In the genomic region with DNA sequence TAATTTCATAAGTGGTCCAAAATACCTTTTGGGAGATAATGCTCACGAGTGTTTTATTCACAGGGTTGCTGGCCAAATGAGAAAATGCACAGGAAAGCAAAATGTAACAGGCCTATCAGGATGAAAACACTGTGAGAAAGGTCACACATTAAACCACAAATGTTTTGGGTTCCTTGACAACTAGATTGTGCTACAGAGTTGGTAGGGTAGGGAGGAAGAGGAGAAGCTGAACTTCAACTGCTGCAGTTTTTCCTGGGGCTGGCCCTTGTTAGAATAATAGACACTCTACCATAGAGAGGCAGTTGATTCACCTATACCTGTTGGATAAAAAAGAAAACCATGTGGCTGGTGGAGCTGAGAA, we compare ENCODE assay signal across 1 cellular context.
TF ChIP-seq lines count a peak whose summit lies in the region.

No MANE protein-coding gene starts in this region.

TF ChIP-seq in HepG2, 621 proteins besides CTCF, POLR2A, EP300 and RAD21 (continues in another document):
- TF ChIP-seq U2AF2 (IDR thresholded peaks at IDR 0.05; ENCODE audit: low read depth, low read length) (no peak), MEIS2 (CRISPR knock-in tag; IDR thresholded peaks at IDR 0.05) (no peak), SP1 (IDR thresholded peaks at IDR 0.05) (no peak), SP1 (CRISPR knock-in tag; IDR thresholded peaks at IDR 0.05) (no peak), SMAD1 (CRISPR knock-in tag; IDR thresholded peaks at IDR 0.05; ENCODE audit: borderline replicate concordance, low read depth) (no peak), ZSCAN21 (CRISPR knock-in tag; IDR thresholded peaks at IDR 0.05; ENCODE audit: borderline replicate concordance) (no peak), ZNF317 (CRISPR knock-in tag; IDR thresholded peaks at IDR 0.05) (0 out of 2 replicates have a peak, but pooled peaks have one; percentile 37), HOXA3 (CRISPR knock-in tag; IDR thresholded peaks at IDR 0.05) (no peak), NPAS2 (CRISPR knock-in tag; IDR thresholded peaks at IDR 0.05; ENCODE audit: borderline replicate concordance) (no peak), ZFP82 (CRISPR knock-in tag; IDR thresholded peaks at IDR 0.05; ENCODE audit: borderline replicate concordance) (no peak), FOXK1 (CRISPR knock-in tag; IDR thresholded peaks at IDR 0.05; ENCODE audit: borderline replicate concordance, low read depth) (peak; percentile 28; the same call in 1 of the 2 replicates), AKAP8 (CRISPR knock-in tag; IDR thresholded peaks at IDR 0.05) (no peak), CENPT (CRISPR knock-in tag; IDR thresholded peaks at IDR 0.05; ENCODE audit: low read depth) (no peak), REL (CRISPR knock-in tag; conservative IDR thresholded peaks at IDR 0.05) (no peak), ZFP1 (CRISPR knock-in tag; IDR thresholded peaks at IDR 0.05) (0 out of 2 replicates have a peak, but pooled peaks have one; percentile 59), ASH2L (IDR thresholded peaks at IDR 0.05; ENCODE audit: insufficient read length, low read depth, low read length) (no peak), CCAR2 (optimal IDR thresholded peaks at IDR 0.05; ENCODE audit: low read depth, low read length) (no peak)
- TF ChIP-seq, protein P1, sequence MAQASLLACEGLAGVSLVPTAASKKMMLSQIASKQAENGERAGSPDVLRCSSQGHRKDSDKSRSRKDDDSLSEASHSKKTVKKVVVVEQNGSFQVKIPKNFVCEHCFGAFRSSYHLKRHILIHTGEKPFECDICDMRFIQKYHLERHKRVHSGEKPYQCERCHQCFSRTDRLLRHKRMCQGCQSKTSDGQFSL (CRISPR knock-in tag; IDR thresholded peaks at IDR 0.05): no peak
- TF ChIP-seq, protein P2, sequence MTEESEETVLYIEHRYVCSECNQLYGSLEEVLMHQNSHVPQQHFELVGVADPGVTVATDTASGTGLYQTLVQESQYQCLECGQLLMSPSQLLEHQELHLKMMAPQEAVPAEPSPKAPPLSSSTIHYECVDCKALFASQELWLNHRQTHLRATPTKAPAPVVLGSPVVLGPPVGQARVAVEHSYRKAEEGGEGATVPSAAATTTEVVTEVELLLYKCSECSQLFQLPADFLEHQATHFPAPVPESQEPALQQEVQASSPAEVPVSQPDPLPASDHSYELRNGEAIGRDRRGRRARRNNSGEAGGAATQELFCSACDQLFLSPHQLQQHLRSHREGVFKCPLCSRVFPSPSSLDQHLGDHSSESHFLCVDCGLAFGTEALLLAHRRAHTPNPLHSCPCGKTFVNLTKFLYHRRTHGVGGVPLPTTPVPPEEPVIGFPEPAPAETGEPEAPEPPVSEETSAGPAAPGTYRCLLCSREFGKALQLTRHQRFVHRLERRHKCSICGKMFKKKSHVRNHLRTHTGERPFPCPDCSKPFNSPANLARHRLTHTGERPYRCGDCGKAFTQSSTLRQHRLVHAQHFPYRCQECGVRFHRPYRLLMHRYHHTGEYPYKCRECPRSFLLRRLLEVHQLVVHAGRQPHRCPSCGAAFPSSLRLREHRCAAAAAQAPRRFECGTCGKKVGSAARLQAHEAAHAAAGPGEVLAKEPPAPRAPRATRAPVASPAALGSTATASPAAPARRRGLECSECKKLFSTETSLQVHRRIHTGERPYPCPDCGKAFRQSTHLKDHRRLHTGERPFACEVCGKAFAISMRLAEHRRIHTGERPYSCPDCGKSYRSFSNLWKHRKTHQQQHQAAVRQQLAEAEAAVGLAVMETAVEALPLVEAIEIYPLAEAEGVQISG (CRISPR knock-in tag; IDR thresholded peaks at IDR 0.05): no peak
- TF ChIP-seq, protein P3, sequence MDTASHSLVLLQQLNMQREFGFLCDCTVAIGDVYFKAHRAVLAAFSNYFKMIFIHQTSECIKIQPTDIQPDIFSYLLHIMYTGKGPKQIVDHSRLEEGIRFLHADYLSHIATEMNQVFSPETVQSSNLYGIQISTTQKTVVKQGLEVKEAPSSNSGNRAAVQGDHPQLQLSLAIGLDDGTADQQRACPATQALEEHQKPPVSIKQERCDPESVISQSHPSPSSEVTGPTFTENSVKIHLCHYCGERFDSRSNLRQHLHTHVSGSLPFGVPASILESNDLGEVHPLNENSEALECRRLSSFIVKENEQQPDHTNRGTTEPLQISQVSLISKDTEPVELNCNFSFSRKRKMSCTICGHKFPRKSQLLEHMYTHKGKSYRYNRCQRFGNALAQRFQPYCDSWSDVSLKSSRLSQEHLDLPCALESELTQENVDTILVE (CRISPR knock-in tag; IDR thresholded peaks at IDR 0.05): 0 out of 2 replicates have a peak, but pooled peaks have one; percentile 65
- TF ChIP-seq, protein P4, sequence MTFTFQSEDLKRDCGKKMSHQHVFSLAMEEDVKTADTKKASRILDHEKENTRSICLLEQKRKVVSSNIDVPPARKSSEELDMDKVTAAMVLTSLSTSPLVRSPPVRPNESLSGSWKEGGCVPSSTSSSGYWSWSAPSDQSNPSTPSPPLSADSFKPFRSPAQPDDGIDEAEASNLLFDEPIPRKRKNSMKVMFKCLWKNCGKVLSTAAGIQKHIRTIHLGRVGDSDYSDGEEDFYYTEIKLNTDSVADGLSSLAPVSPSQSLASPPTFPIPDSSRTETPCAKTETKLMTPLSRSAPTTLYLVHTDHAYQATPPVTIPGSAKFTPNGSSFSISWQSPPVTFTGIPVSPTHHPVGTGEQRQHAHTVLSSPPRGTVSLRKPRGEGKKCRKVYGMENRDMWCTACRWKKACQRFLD (CRISPR knock-in tag; IDR thresholded peaks at IDR 0.05; ENCODE audit: borderline replicate concordance): no peak
- TF ChIP-seq, protein P5, sequence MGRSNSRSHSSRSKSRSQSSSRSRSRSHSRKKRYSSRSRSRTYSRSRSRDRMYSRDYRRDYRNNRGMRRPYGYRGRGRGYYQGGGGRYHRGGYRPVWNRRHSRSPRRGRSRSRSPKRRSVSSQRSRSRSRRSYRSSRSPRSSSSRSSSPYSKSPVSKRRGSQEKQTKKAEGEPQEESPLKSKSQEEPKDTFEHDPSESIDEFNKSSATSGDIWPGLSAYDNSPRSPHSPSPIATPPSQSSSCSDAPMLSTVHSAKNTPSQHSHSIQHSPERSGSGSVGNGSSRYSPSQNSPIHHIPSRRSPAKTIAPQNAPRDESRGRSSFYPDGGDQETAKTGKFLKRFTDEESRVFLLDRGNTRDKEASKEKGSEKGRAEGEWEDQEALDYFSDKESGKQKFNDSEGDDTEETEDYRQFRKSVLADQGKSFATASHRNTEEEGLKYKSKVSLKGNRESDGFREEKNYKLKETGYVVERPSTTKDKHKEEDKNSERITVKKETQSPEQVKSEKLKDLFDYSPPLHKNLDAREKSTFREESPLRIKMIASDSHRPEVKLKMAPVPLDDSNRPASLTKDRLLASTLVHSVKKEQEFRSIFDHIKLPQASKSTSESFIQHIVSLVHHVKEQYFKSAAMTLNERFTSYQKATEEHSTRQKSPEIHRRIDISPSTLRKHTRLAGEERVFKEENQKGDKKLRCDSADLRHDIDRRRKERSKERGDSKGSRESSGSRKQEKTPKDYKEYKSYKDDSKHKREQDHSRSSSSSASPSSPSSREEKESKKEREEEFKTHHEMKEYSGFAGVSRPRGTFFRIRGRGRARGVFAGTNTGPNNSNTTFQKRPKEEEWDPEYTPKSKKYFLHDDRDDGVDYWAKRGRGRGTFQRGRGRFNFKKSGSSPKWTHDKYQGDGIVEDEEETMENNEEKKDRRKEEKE (IDR thresholded peaks at IDR 0.05): no peak
- TF ChIP-seq, protein P6, sequence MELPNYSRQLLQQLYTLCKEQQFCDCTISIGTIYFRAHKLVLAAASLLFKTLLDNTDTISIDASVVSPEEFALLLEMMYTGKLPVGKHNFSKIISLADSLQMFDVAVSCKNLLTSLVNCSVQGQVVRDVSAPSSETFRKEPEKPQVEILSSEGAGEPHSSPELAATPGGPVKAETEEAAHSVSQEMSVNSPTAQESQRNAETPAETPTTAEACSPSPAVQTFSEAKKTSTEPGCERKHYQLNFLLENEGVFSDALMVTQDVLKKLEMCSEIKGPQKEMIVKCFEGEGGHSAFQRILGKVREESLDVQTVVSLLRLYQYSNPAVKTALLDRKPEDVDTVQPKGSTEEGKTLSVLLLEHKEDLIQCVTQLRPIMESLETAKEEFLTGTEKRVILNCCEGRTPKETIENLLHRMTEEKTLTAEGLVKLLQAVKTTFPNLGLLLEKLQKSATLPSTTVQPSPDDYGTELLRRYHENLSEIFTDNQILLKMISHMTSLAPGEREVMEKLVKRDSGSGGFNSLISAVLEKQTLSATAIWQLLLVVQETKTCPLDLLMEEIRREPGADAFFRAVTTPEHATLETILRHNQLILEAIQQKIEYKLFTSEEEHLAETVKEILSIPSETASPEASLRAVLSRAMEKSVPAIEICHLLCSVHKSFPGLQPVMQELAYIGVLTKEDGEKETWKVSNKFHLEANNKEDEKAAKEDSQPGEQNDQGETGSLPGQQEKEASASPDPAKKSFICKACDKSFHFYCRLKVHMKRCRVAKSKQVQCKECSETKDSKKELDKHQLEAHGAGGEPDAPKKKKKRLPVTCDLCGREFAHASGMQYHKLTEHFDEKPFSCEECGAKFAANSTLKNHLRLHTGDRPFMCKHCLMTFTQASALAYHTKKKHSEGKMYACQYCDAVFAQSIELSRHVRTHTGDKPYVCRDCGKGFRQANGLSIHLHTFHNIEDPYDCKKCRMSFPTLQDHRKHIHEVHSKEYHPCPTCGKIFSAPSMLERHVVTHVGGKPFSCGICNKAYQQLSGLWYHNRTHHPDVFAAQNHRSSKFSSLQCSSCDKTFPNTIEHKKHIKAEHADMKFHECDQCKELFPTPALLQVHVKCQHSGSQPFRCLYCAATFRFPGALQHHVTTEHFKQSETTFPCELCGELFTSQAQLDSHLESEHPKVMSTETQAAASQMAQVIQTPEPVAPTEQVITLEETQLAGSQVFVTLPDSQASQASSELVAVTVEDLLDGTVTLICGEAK (IDR thresholded peaks at IDR 0.05): no peak
- TF ChIP-seq, protein P6 (CRISPR knock-in tag; IDR thresholded peaks at IDR 0.05): no peak
- TF ChIP-seq, protein P7, sequence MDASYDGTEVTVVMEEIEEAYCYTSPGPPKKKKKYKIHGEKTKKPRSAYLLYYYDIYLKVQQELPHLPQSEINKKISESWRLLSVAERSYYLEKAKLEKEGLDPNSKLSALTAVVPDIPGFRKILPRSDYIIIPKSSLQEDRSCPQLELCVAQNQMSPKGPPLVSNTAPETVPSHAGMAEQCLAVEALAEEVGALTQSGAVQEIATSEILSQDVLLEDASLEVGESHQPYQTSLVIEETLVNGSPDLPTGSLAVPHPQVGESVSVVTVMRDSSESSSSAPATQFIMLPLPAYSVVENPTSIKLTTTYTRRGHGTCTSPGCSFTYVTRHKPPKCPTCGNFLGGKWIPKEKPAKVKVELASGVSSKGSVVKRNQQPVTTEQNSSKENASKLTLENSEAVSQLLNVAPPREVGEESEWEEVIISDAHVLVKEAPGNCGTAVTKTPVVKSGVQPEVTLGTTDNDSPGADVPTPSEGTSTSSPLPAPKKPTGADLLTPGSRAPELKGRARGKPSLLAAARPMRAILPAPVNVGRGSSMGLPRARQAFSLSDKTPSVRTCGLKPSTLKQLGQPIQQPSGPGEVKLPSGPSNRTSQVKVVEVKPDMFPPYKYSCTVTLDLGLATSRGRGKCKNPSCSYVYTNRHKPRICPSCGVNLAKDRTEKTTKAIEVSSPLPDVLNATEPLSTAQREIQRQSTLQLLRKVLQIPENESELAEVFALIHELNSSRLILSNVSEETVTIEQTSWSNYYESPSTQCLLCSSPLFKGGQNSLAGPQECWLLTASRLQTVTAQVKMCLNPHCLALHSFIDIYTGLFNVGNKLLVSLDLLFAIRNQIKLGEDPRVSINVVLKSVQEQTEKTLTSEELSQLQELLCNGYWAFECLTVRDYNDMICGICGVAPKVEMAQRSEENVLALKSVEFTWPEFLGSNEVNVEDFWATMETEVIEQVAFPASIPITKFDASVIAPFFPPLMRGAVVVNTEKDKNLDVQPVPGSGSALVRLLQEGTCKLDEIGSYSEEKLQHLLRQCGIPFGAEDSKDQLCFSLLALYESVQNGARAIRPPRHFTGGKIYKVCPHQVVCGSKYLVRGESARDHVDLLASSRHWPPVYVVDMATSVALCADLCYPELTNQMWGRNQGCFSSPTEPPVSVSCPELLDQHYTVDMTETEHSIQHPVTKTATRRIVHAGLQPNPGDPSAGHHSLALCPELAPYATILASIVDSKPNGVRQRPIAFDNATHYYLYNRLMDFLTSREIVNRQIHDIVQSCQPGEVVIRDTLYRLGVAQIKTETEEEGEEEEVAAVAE (CRISPR knock-in tag; IDR thresholded peaks at IDR 0.05; ENCODE audit: borderline replicate concordance): 0 out of 2 replicates have a peak, but pooled peaks have one; percentile 30
- TF ChIP-seq, protein P8, sequence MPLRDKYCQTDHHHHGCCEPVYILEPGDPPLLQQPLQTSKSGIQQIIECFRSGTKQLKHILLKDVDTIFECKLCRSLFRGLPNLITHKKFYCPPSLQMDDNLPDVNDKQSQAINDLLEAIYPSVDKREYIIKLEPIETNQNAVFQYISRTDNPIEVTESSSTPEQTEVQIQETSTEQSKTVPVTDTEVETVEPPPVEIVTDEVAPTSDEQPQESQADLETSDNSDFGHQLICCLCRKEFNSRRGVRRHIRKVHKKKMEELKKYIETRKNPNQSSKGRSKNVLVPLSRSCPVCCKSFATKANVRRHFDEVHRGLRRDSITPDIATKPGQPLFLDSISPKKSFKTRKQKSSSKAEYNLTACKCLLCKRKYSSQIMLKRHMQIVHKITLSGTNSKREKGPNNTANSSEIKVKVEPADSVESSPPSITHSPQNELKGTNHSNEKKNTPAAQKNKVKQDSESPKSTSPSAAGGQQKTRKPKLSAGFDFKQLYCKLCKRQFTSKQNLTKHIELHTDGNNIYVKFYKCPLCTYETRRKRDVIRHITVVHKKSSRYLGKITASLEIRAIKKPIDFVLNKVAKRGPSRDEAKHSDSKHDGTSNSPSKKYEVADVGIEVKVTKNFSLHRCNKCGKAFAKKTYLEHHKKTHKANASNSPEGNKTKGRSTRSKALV (CRISPR knock-in tag; IDR thresholded peaks at IDR 0.05): no peak
